ENCODE assay signal across 8 cellular contexts in genomic region chr11:9689721-9690120, GRCh38. TPM values are rescaled to one million over a fixed set of nuclear protein-coding genes. Genes with fewer than 3 reads are reported as not detected.
DNase-seq lines count a peak whose midpoint lies in the region; ATAC-seq and TF ChIP-seq lines count a peak whose summit lies in the region.
"Had no signal": no experiment of that assay in that cellular context is flagged by ENCODE, and none has a peak within 500 bp of the region (broad histone marks: within the 10 kb centered on the region; RNA-seq: fewer than 3 reads in every experiment).

No MANE protein-coding gene starts in this region.

- no peak overlapping the region for H3K4me3 Mint-ChIP-seq in progenitor cell of endocrine pancreas (ENCODE audit: low read depth)

- intact Hi-C loops in uterus (cut with DNase I; ENCODE audit: low total_unique reads), result no loop called here

- H3K9me3 Mint-ChIP-seq in progenitor cell of endocrine pancreas (ENCODE audit: low read depth), result no peaks in the 10 kb centered on the region

- H3K27ac Mint-ChIP-seq in progenitor cell of endocrine pancreas, result no peak overlapping the region

- no peaks in the 10 kb centered on the region for H3K27me3 Mint-ChIP-seq in progenitor cell of endocrine pancreas
- H3K27me3 Mint-ChIP-seq: naive B cell had no signal

- DNase-seq in brain microvascular endothelial cell (no peak), lung microvascular endothelial cell (ENCODE audit: low read depth in 2 of 2) (peak; percentile 18 to 52), uterus (no peak), NCI-H526 (lab: John Stamatoyannopoulos, UW) (no peak), progenitor cell of endocrine pancreas (ENCODE audit: low spot score, unreplicated experiment) (no peak), cerebellar nuclear complex (lab: John Stamatoyannopoulos, UW) (no peak)

- no peak for TF ChIP-seq CTCF in brain microvascular endothelial cell (IDR thresholded peaks at IDR 0.05; ENCODE audit: low read depth, low read length, missing control alignments)
- TF ChIP-seq CTCF in uterus (IDR thresholded peaks at IDR 0.05), result no peak
- no peak for TF ChIP-seq CTCF in progenitor cell of endocrine pancreas (IDR thresholded peaks at IDR 0.05; ENCODE audit: unreplicated experiment)

- H3K36me3 Mint-ChIP-seq in progenitor cell of endocrine pancreas (ENCODE audit: insufficient read depth), result peaks cover 6% of the 10 kb centered on the region

- peaks cover 0 to 19% of the 10 kb centered on the region in 2 donors for H3K4me1 ChIP-seq in uterus

- H3K27ac ChIP-seq in brain microvascular endothelial cell (peak overlapping the region; percentile 51), uterus (peak overlapping the region; percentile 77 to 80)

- ATAC-seq in HG03135 (IDR thresholded peaks at IDR 0.05; ENCODE audit: unreplicated experiment), result peak; percentile 4

- no peaks in the 10 kb centered on the region for H3K9me3 ChIP-seq in uterus

- H3K4me1 Mint-ChIP-seq in progenitor cell of endocrine pancreas (ENCODE audit: low read depth), result no peaks in the 10 kb centered on the region

- H3K27me3 ChIP-seq in brain microvascular endothelial cell (replicated peaks) (no peaks in the 10 kb centered on the region), uterus (no peaks in the 10 kb centered on the region)

- in situ Hi-C loops in brain microvascular endothelial cell (cut with HindIII; ENCODE audit: low pct_ligation_motif_present, low sequenced_read_pairs), result no loop called here

- TF ChIP-seq POLR2A in uterus (IDR thresholded peaks at IDR 0.05), result no peak

- no peak overlapping the region for H3K4me3 ChIP-seq in brain microvascular endothelial cell (ENCODE audit: low read depth, low read length)
- H3K4me3 ChIP-seq in uterus, result no peak overlapping the region

- H3K36me3 ChIP-seq in brain microvascular endothelial cell (replicated peaks) (peaks cover 2% of the 10 kb centered on the region), uterus (no peaks in the 10 kb centered on the region)

RNA-seq across cellular contexts. Expression of gene SWAP70, which starts 25.8 kb away (rescaled TPM):
- total RNA-seq in lung microvascular endothelial cell (47.7 and 59.5 TPM in 2 replicates), uterus (10 to 100 TPM; 11.5 to 65.6 (median 41.5) TPM), progenitor cell of endocrine pancreas (18.9 and 19.1 TPM in 2 replicates)

Comparison
In these comparisons a context has a peak if more than half of its experiments do, and no peak if none do; other contexts are left out.
1. DNase-seq: peak in lung microvascular endothelial cell (2 of 2); none in brain microvascular endothelial cell (single experiment), uterus (0 of 2), NCI-H526 (0 of 2), progenitor cell of endocrine pancreas (single experiment) and cerebellar nuclear complex (0 of 2).